9 cellular contexts compared by ENCODE assay signal in genomic region chr1:228059536-228060457, GRCh38. TPM values are rescaled to one million over a fixed set of nuclear protein-coding genes. Genes with fewer than 3 reads are reported as not detected.
A peak's percentile ranks its signal among the peaks of the same experiment; 100 is the strongest.
DNase-seq lines count a peak whose midpoint lies in the region; ATAC-seq and TF ChIP-seq lines count a peak whose summit lies in the region.
"Had no signal": no experiment of that assay in that cellular context is flagged by ENCODE, and none has a peak within 500 bp of the region (broad histone marks: within the 10 kb centered on the region; RNA-seq: fewer than 3 reads in every experiment).

No MANE protein-coding gene starts in this region.

- TF ChIP-seq POLR2A in right lobe of liver (IDR thresholded peaks at IDR 0.05) = no peak

- H3K9me3 ChIP-seq in right atrium auricular region = no peaks in the 10 kb centered on the region
- no peaks in the 10 kb centered on the region for H3K9me3 ChIP-seq in right lobe of liver
- H3K9me3 ChIP-seq: BLaER1 had no signal

- no CpG with 5 or more reads among the region's 35 CpGs for WGBS in right lobe of liver (ENCODE audit: insufficient coverage, low coverage, low lambda C conversion rate, missing lambda C conversion rate)

- no peaks in the 10 kb centered on the region for H3K9me3 Mint-ChIP-seq in T-helper 1 cell treated with Interleukin-12 subunit alpha and Interleukin-12 subunit beta and Interleukin-4 antibody, amounts not matched to agents 30 μg/mL and 1 μg/mL, for 36 hours
- peaks cover 4 to 28% (median 11%) of the 10 kb centered on the region in 5 experiments for H3K9me3 Mint-ChIP-seq in brain

- H3K36me3 Mint-ChIP-seq in T-helper 1 cell treated with Interleukin-12 subunit alpha and Interleukin-12 subunit beta and Interleukin-4 antibody, amounts not matched to agents 30 μg/mL and 1 μg/mL, for 36 hours (ENCODE audit: low read depth) = no peaks in the 10 kb centered on the region
- no peaks in the 10 kb centered on the region for H3K36me3 Mint-ChIP-seq in brain

- no peak overlapping the region for H3K27ac ChIP-seq in right atrium auricular region
- H3K27ac ChIP-seq in right lobe of liver = no peak overlapping the region
- H3K27ac ChIP-seq: BLaER1 had no signal

- no peak for TF ChIP-seq CTCF in right atrium auricular region (IDR thresholded peaks at IDR 0.05)
- no peak for TF ChIP-seq CTCF in brain (conservative IDR thresholded peaks at IDR 0.05)
- no peak for TF ChIP-seq CTCF in right lobe of liver (IDR thresholded peaks at IDR 0.05)

- H3K4me3 ChIP-seq in right atrium auricular region (peak overlapping the region in 1 of 2 donors; percentile 17), right lobe of liver (no peak overlapping the region)
- H3K4me3 ChIP-seq: BLaER1 had no signal

- intact Hi-C loops in Right ventricle myocardium inferior (cut with DNase I) = no loop called here
- intact Hi-C loops in right lobe of liver (cut with DNase I) = no loop called here

- H3K27me3 ChIP-seq in right atrium auricular region (peaks cover 26 to 32% of the 10 kb centered on the region in 2 donors), right lobe of liver (peaks cover 0 to 25% of the 10 kb centered on the region in 2 donors)

- peaks cover 2% of the 10 kb centered on the region for H3K4me1 Mint-ChIP-seq in T-helper 1 cell treated with Interleukin-12 subunit alpha and Interleukin-12 subunit beta and Interleukin-4 antibody, amounts not matched to agents 30 μg/mL and 1 μg/mL, for 36 hours (ENCODE audit: low read depth)
- H3K4me1 Mint-ChIP-seq in brain = no peaks in the 10 kb centered on the region

- peaks cover 0 to 22% of the 10 kb centered on the region in 2 donors for H3K4me1 ChIP-seq in right atrium auricular region
- no peaks in the 10 kb centered on the region for H3K4me1 ChIP-seq in right lobe of liver
- H3K4me1 ChIP-seq: BLaER1 had no signal

- peaks cover 52% of the 10 kb centered on the region for H3K27me3 Mint-ChIP-seq in T-helper 1 cell treated with Interleukin-12 subunit alpha and Interleukin-12 subunit beta and Interleukin-4 antibody, amounts not matched to agents 30 μg/mL and 1 μg/mL, for 36 hours (ENCODE audit: low read depth)
- peaks cover 77% of the 10 kb centered on the region for H3K27me3 Mint-ChIP-seq in brain

- DNase-seq in Right ventricle myocardium inferior (ENCODE audit: missing footprints) (peak; percentile 64), right atrium auricular region (ENCODE audit: low spot score) (no peak), right lobe of liver (peak in 2 of 3 donors; percentile 60 to 71), SHP77 (lab: John Stamatoyannopoulos, UW) (no peak)
- peak; percentile 38 for DNase-seq in stimulated activated CD8-positive, alpha-beta memory T cell treated with anti-CD3 and anti-CD28 coated beads, Interleukin-4, amount 100 ng/mL, for 24 hours (ENCODE audit: low read depth)

- H3K36me3 ChIP-seq in right atrium auricular region = no peaks in the 10 kb centered on the region
- H3K36me3 ChIP-seq in right lobe of liver = no peaks in the 10 kb centered on the region
- H3K36me3 ChIP-seq: BLaER1 had no signal

- ATAC-seq in Right ventricle myocardium inferior (no peak), right lobe of liver (peak; percentile 35 to 73 (median 60)), GM18519 (IDR thresholded peaks at IDR 0.05; ENCODE audit: low FRiP score, unreplicated experiment) (no peak)

- H3K4me3 Mint-ChIP-seq in T-helper 1 cell treated with Interleukin-12 subunit alpha and Interleukin-12 subunit beta and Interleukin-4 antibody, amounts not matched to agents 30 μg/mL and 1 μg/mL, for 36 hours = peak overlapping the region; percentile 53
- peak overlapping the region; percentile 41 to 75 (median 67) for H3K4me3 Mint-ChIP-seq in brain

- H3K27ac Mint-ChIP-seq in T-helper 1 cell treated with Interleukin-12 subunit alpha and Interleukin-12 subunit beta and Interleukin-4 antibody, amounts not matched to agents 30 μg/mL and 1 μg/mL, for 36 hours = no peak overlapping the region
- peak overlapping the region in 1 of 5 experiments; percentile 85 for H3K27ac Mint-ChIP-seq in brain

RNA-seq across cellular contexts. Expression of gene ARF1, which starts 22.7 kb away (rescaled TPM):
- total RNA-seq in Right ventricle myocardium inferior = 281 TPM
- total RNA-seq in right atrium auricular region = 100 to 1,000 TPM; 375 to 422 TPM
- 566 TPM for polyA plus RNA-seq in brain (ENCODE audit: insufficient read depth, low read depth, low replicate concordance)
- total RNA-seq in right lobe of liver = 100 to 1,000 TPM; 143 to 261 (median 193) TPM

RNA-seq across cellular contexts. Expression of gene C1orf35, which starts 43.3 kb away (rescaled TPM):
- total RNA-seq in Right ventricle myocardium inferior (6.0 TPM), right atrium auricular region (1 to 10 TPM; 4.5 to 4.9 TPM), right lobe of liver (1 to 10 TPM; 3.4 to 6.3 (median 5.2) TPM)
- 16.3 TPM for polyA plus RNA-seq in brain (ENCODE audit: insufficient read depth, low read depth, low replicate concordance)

RNA-seq across cellular contexts. Expression of gene MRPL55, which starts 49.3 kb away (rescaled TPM):
- total RNA-seq in Right ventricle myocardium inferior (57.0 TPM), right atrium auricular region (10 to 100 TPM; 76.6 to 81.2 TPM), right lobe of liver (10 to 100 TPM; 24.2 to 75.9 (median 38.0) TPM)
- polyA plus RNA-seq in brain (ENCODE audit: insufficient read depth, low read depth, low replicate concordance) = 153 TPM

RNA-seq across cellular contexts. Expression of gene WNT3A, which starts 53.0 kb away (rescaled TPM):
- not detected for total RNA-seq in Right ventricle myocardium inferior
- total RNA-seq in right atrium auricular region = not detected
- not detected for polyA plus RNA-seq in brain (ENCODE audit: insufficient read depth, low read depth, low replicate concordance)
- not detected for total RNA-seq in right lobe of liver

Comparison
In these comparisons a context has a peak if more than half of its experiments do, and no peak if none do; other contexts are left out.
1. DNase-seq: peak in Right ventricle myocardium inferior (single experiment), right lobe of liver (2 of 3) and stimulated activated CD8-positive, alpha-beta memory T cell treated with anti-CD3 and anti-CD28 coated beads, Interleukin-4, amount 100 ng/mL, for 24 hours (single experiment); none in right atrium auricular region (single experiment) and SHP77 (0 of 2).
2. ATAC-seq: peak in right lobe of liver (4 of 4); none in Right ventricle myocardium inferior (single experiment) and GM18519 (single experiment).